ENCODE assay signal across 12 cellular contexts in the genomic region with DNA sequence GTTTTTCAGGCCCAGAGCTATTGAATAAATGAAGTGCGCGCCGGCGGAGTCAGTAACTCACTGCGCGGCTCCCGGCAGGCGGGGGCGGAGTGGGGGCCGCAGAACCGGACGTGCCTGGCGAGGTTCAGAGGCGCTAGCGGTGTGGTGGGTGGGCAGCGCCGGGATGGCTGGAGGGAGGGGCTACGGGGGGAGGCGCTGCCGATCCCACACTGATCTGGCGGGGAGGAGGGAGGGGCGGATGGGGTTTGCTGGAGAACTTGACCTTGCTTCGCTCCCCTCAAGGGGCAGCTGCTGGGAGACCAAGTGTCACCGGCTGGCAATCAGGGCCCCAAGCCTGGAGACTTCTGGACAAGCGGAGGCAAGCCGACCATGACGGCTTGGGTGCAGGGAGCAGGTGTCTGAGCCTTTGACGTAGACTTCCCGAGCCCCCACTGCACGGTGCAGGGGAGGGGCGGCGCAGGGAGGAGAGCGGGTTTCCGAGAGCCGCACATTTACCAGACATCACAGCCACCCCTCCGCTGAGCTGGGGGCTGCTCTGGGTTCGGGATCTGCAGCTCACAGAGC.
DNase-seq lines count a peak whose midpoint lies in the region; ATAC-seq and TF ChIP-seq lines count a peak whose summit lies in the region.
"Had no signal": no experiment of that assay in that cellular context is flagged by ENCODE, and none has a peak within 500 bp of the region (broad histone marks: within the 10 kb centered on the region; RNA-seq: fewer than 3 reads in every experiment).

No MANE protein-coding gene starts in this region.

- H3K9me3 Mint-ChIP-seq in mesothelial cell of epicardium = peaks cover 18% of the 10 kb centered on the region
- H3K9me3 Mint-ChIP-seq: activated naive CD4-positive, alpha-beta T cell treated with anti-CD3 and anti-CD28 coated beads for 36 hours had no signal

- intact Hi-C loops in dorsolateral prefrontal cortex (cut with DNase I) = no loop called here

- no peaks in the 10 kb centered on the region for H3K36me3 ChIP-seq in ACC112 (ENCODE audit: insufficient read depth, low read length)
- H3K36me3 ChIP-seq: vagina had no signal

- H3K4me3 Mint-ChIP-seq in mesothelial cell of epicardium = peak overlapping the region; percentile 68
- H3K4me3 Mint-ChIP-seq: activated naive CD4-positive, alpha-beta T cell treated with anti-CD3 and anti-CD28 coated beads for 36 hours had no signal

- H3K4me3 ChIP-seq in ACC112 (ENCODE audit: low read depth, low read length) (peak overlapping the region; percentile 52), NB4 (ENCODE audit: low read depth, low read length) (no peak overlapping the region), dorsolateral prefrontal cortex (peak overlapping the region in 53 of 59 donors; percentile 3 to 58 (median 40))

- H3K27me3 Mint-ChIP-seq in mesothelial cell of epicardium (ENCODE audit: low read depth) = peaks cover 23% of the 10 kb centered on the region

- no peak for ATAC-seq in GM18909 (IDR thresholded peaks at IDR 0.05; ENCODE audit: poor library complexity, unreplicated experiment)
- ATAC-seq in HG02678 (IDR thresholded peaks at IDR 0.05; ENCODE audit: unreplicated experiment) = no peak
- no peak for ATAC-seq in GM21390 (IDR thresholded peaks at IDR 0.05; ENCODE audit: unreplicated experiment)

- no peak overlapping the region for H3K27ac ChIP-seq in ACC112 (ENCODE audit: low read depth, low read length)
- H3K27ac ChIP-seq in dorsolateral prefrontal cortex = peak overlapping the region in 25 of 59 donors; percentile 6 to 85 (median 51)
- H3K27ac ChIP-seq: vagina had no signal

- H3K4me1 ChIP-seq in ACC112 (ENCODE audit: control insufficient read depth, insufficient read depth, low read length, unreplicated experiment) = peaks cover 23% of the 10 kb centered on the region

- no peak overlapping the region for H3K27ac Mint-ChIP-seq in mesothelial cell of epicardium
- H3K27ac Mint-ChIP-seq: activated naive CD4-positive, alpha-beta T cell treated with anti-CD3 and anti-CD28 coated beads for 36 hours; IgD-negative memory B cell had no signal

- no peaks in the 10 kb centered on the region for H3K79me2 ChIP-seq in ACC112 (ENCODE audit: control insufficient read depth, insufficient read depth, low read length, unreplicated experiment)

- no peak for TF ChIP-seq POLR2A in NB4 (IDR thresholded peaks at IDR 0.05; ENCODE audit: extremely low read depth, insufficient read length)

- no peak overlapping the region for H2AFZ ChIP-seq in ACC112 (ENCODE audit: low read length, unreplicated experiment)

- peak; percentile 45 for DNase-seq in NB4 (ENCODE audit: low read depth)
- DNase-seq in dorsolateral prefrontal cortex = peak in 6 of 10 donors; percentile 26 to 79 (median 51)
- peak in 1 of 2 experiments; percentile 51 for DNase-seq in mesothelial cell of epicardium (ENCODE audit: low spot score in 2 of 2, unreplicated experiment in 2 of 2)
- DNase-seq in GM19238 (ENCODE audit: insufficient read length, low spot score) = no peak
- DNase-seq: activated naive CD4-positive, alpha-beta T cell treated with anti-CD3 and anti-CD28 coated beads for 36 hours; small intestine had no signal

- TF ChIP-seq CTCF in NB4 (IDR thresholded peaks at IDR 0.05; ENCODE audit: low read depth, low read length) (no peak), dorsolateral prefrontal cortex (IDR thresholded peaks at IDR 0.05 in 54 of 56, conservative IDR thresholded peaks at IDR 0.05 in 2 of 56; ENCODE audit: low read depth in 1 of 56, partially characterized antibody in 56 of 56) (no peak), mesothelial cell of epicardium (IDR thresholded peaks at IDR 0.05; ENCODE audit: unreplicated experiment) (no peak)

- no peaks in the 10 kb centered on the region for H3K36me3 Mint-ChIP-seq in mesothelial cell of epicardium
- H3K36me3 Mint-ChIP-seq: IgD-negative memory B cell had no signal

- peaks cover 29% of the 10 kb centered on the region for H3K4me1 Mint-ChIP-seq in mesothelial cell of epicardium
- H3K4me1 Mint-ChIP-seq: IgD-negative memory B cell had no signal

- H3K27me3 ChIP-seq in ACC112 (ENCODE audit: insufficient read depth, low read length) (no peaks in the 10 kb centered on the region), dorsolateral prefrontal cortex (peaks cover 0 to 40% (median 11%) of the 10 kb centered on the region in 45 donors)
- H3K27me3 ChIP-seq: vagina had no signal
